Comparison of ENCODE assay signal across 10 cellular contexts in genomic region chr5:127080001-127080478, GRCh38. TPM values are rescaled to one million over a fixed set of nuclear protein-coding genes. Genes with fewer than 3 reads are reported as not detected.
A peak's percentile ranks its signal among the peaks of the same experiment; 100 is the strongest.
DNase-seq lines count a peak whose midpoint lies in the region; ATAC-seq, FAIRE-seq and TF ChIP-seq lines count a peak whose summit lies in the region.
"Had no signal": no experiment of that assay in that cellular context is flagged by ENCODE, and none has a peak within 500 bp of the region (broad histone marks: within the 10 kb centered on the region; RNA-seq: fewer than 3 reads in every experiment).

No MANE protein-coding gene starts in this region.

- H3K27ac Mint-ChIP-seq in glutamatergic neuron (ENCODE audit: unreplicated experiment): no peak overlapping the region

- no peak overlapping the region for H3K4me3 Mint-ChIP-seq in glutamatergic neuron (ENCODE audit: unreplicated experiment)

- ATAC-seq in GM18519 (IDR thresholded peaks at IDR 0.05; ENCODE audit: low FRiP score, unreplicated experiment) (no peak), GM18867 (IDR thresholded peaks at IDR 0.05; ENCODE audit: unreplicated experiment) (no peak)

- DNase-seq in D721Med (ENCODE audit: insufficient read length, low spot score) (no peak), NCI-H1417 (lab: John Stamatoyannopoulos, UW) (peak; percentile 47 to 97 (median 81)), OCI-M1 (lab: John Stamatoyannopoulos, UW) (peak; percentile 24), glutamatergic neuron (peak; percentile 31), NCI-H446 treated with DMSO at 0.1 percent for 48 hours (lab: John Stamatoyannopoulos, UW) (no peak), NAMALWA (ENCODE audit: low spot score) (no peak)
- DNase-seq: BE2C had no signal

- peak; percentile 69 for FAIRE-seq in D721Med (lab: Jason Lieb, UNC)
- FAIRE-seq: urothelium cell line had no signal

- H3K4me1 Mint-ChIP-seq in glutamatergic neuron (ENCODE audit: low read depth, unreplicated experiment): peaks cover 8% of the 10 kb centered on the region

- no peak for TF ChIP-seq CTCF in D721Med (IDR thresholded peaks at IDR 0.05; ENCODE audit: insufficient read depth, missing control alignments)
- TF ChIP-seq CTCF in glutamatergic neuron (IDR thresholded peaks at IDR 0.05; ENCODE audit: partially characterized antibody, unreplicated experiment): no peak

- H3K9me3 Mint-ChIP-seq in glutamatergic neuron (ENCODE audit: unreplicated experiment): no peaks in the 10 kb centered on the region

- H3K27me3 Mint-ChIP-seq in glutamatergic neuron (ENCODE audit: unreplicated experiment): peaks cover 6% of the 10 kb centered on the region

- H3K36me3 Mint-ChIP-seq in glutamatergic neuron (ENCODE audit: unreplicated experiment): no peaks in the 10 kb centered on the region

RNA-seq across cellular contexts. Expression of gene C5orf63, which starts 6.7 kb away (rescaled TPM):
- total RNA-seq in glutamatergic neuron (ENCODE audit: unreplicated experiment): 11.8 TPM

RNA-seq across cellular contexts. Expression of gene MARCHF3, which starts 49.7 kb away (rescaled TPM):
- 5.7 TPM for total RNA-seq in glutamatergic neuron (ENCODE audit: unreplicated experiment)

Comparison
In these comparisons a context has a peak if more than half of its experiments do, and no peak if none do; other contexts are left out.
1. DNase-seq: peak in NCI-H1417 (3 of 3), OCI-M1 (single experiment) and glutamatergic neuron (single experiment); none in D721Med (single experiment), NCI-H446 treated with DMSO at 0.1 percent for 48 hours (single experiment) and NAMALWA (single experiment).